ENCODE assay signal across 23 cellular contexts in genomic region chr9:98368366-98369065, GRCh38.
DNase-seq lines count a peak whose midpoint lies in the region; ATAC-seq, FAIRE-seq and TF ChIP-seq lines count a peak whose summit lies in the region.
"Had no signal": no experiment of that assay in that cellular context is flagged by ENCODE, and none has a peak within 500 bp of the region (broad histone marks: within the 10 kb centered on the region; RNA-seq: fewer than 3 reads in every experiment).

No MANE protein-coding gene starts in this region.

- peaks cover 5% of the 10 kb centered on the region for H3K9me3 Mint-ChIP-seq in natural killer cell treated with Interleukin-12 subunit alpha and Interleukin-12 subunit beta and Interleukin-15 and Interleukin-18, amount 100 ng/mL, for 72 hours
- peaks cover 6 to 10% of the 10 kb centered on the region in 2 donors for H3K9me3 Mint-ChIP-seq in natural killer cell
- peaks cover 15% of the 10 kb centered on the region for H3K9me3 Mint-ChIP-seq in glutamatergic neuron (ENCODE audit: unreplicated experiment)

- no peaks in the 10 kb centered on the region for H3K9me1 ChIP-seq in K562 (ENCODE audit: control insufficient read depth, insufficient read depth, low read length)

- no peaks in the 10 kb centered on the region for H3K4me1 Mint-ChIP-seq in natural killer cell treated with Interleukin-12 subunit alpha and Interleukin-12 subunit beta and Interleukin-15 and Interleukin-18, amount 100 ng/mL, for 72 hours (ENCODE audit: low read depth in 2 of 2)
- H3K4me1 Mint-ChIP-seq in natural killer cell (no peaks in the 10 kb centered on the region), glutamatergic neuron (ENCODE audit: low read depth, unreplicated experiment) (peaks cover 11% of the 10 kb centered on the region)
- H3K4me1 Mint-ChIP-seq: CD14-positive monocyte had no signal

- BruUV-seq in K562 (replicated peaks; lab: Mats Ljungman, UMichigan) = no TSS peak

- POLR2A ChIA-PET in K562 (lab: Yijun Ruan, JAX) = interaction anchor here (1.1 kb wide), 1 partner anchor 117 kb away, joined by 3 read pairs; no protein-coding TSS in a partner anchor

- no peak overlapping the region for H3K4me3 ChIP-seq in K562
- H3K4me3 ChIP-seq: GM12878 had no signal

- no peak for ATAC-seq in natural killer cell treated with Interleukin-12 subunit alpha and Interleukin-12 subunit beta and Interleukin-15 and Interleukin-18, amount 100 ng/mL, for 72 hours
- ATAC-seq in natural killer cell (no peak), K562 (peak; percentile 92)
- ATAC-seq: GM12878, PC-3, SK-N-SH treated with all-trans-retinoic acid at 6 μM for 48 hours had no signal

- peak; percentile 28 for DNase-seq in natural killer cell treated with Interleukin-12 subunit alpha and Interleukin-12 subunit beta and Interleukin-15 and Interleukin-18, amount 100 ng/mL, for 72 hours (ENCODE audit: low spot score)
- DNase-seq in natural killer cell (no peak), K562 (ENCODE audit: extremely low read depth in 1 of 4, low spot score in 3 of 4) (peak; percentile 74 to 93 (median 79)), inferior parietal cortex (ENCODE audit: extremely low spot score) (peak; percentile 11), midbrain (lab: John Stamatoyannopoulos, UW) (no peak), NOMO-1 treated with DMSO at 0.1 percent for 48 hours (lab: John Stamatoyannopoulos, UW; ENCODE audit: unreplicated experiment) (no peak), glutamatergic neuron (no peak), dedifferentiated amniotic fluid mesenchymal stem cell (ENCODE audit: extremely low spot score) (no peak)
- DNase-seq: GDM1, KG1, MV-4-11, NCI-H1694 treated with DMSO at 0.1 percent for 48 hours, NCI-H2107, NCI-H524, NCI-H82, PC-3, SIG-M5 had no signal

- peaks cover 24 to 26% of the 10 kb centered on the region in 2 experiments for H3K4me1 ChIP-seq in K562 (replicated peaks in 1 of 2; ENCODE audit: control insufficient read depth in 2 of 2, insufficient read depth in 2 of 2, low read length in 2 of 2)

- CTCF ChIA-PET in K562 (lab: Yijun Ruan, JAX; ENCODE audit: low intra/inter-chr PET ratio) = no interaction called here

- 12% methylated on average over 9 of the region's 9 CpGs for WGBS in K562 (ENCODE audit: insufficient coverage, low coverage, missing lambda C conversion rate)

- peaks cover 10 to 26% of the 10 kb centered on the region in 2 donors for H3K27me3 Mint-ChIP-seq in natural killer cell treated with Interleukin-12 subunit alpha and Interleukin-12 subunit beta and Interleukin-15 and Interleukin-18, amount 100 ng/mL, for 72 hours
- H3K27me3 Mint-ChIP-seq in natural killer cell (ENCODE audit: low read depth in 2 of 2) (peaks cover 6% of the 10 kb centered on the region in 2 donors), glutamatergic neuron (ENCODE audit: unreplicated experiment) (peaks cover 8% of the 10 kb centered on the region)

- no peaks in the 10 kb centered on the region for H3K79me2 ChIP-seq in K562 (ENCODE audit: control insufficient read depth, insufficient read depth, low read length)

- H3K4me2 ChIP-seq in K562 (ENCODE audit: insufficient read depth, low read length) = peak overlapping the region; percentile 53

- TF ChIP-seq RAD21 in K562 (CRISPR knock-in tag; conservative IDR thresholded peaks at IDR 0.05 in 1 of 2, IDR thresholded peaks at IDR 0.05 in 1 of 2) = peak in 1 of 2 experiments; percentile 11; a peak in 1 of 4 replicates

- peak overlapping the region; percentile 6 to 11; a peak in 2 of 4 replicates for H3K9ac ChIP-seq in K562 (ENCODE audit: insufficient read depth in 1 of 2, low read depth in 2 of 2, low read length in 2 of 2)

- H3K27ac ChIP-seq in K562 (ENCODE audit: extremely low read depth, low read depth, low read length) = peak overlapping the region; percentile 73
- H3K27ac ChIP-seq: 22Rv1, RWPE1 had no signal

- no peak overlapping the region for H3K4me3 Mint-ChIP-seq in natural killer cell treated with Interleukin-12 subunit alpha and Interleukin-12 subunit beta and Interleukin-15 and Interleukin-18, amount 100 ng/mL, for 72 hours
- no peak overlapping the region for H3K4me3 Mint-ChIP-seq in natural killer cell
- H3K4me3 Mint-ChIP-seq in glutamatergic neuron (ENCODE audit: unreplicated experiment) = no peak overlapping the region
- H3K4me3 Mint-ChIP-seq: CD14-positive monocyte had no signal

- H2AFZ ChIP-seq in K562 (ENCODE audit: low read depth, low read length) = peak overlapping the region; percentile 64

- intact Hi-C loops in natural killer cell (cut with micrococcal nuclease) (no loop called here), K562 (cut with micrococcal nuclease) (loop anchor here (5.0 kb wide), 1 partner anchor 161 kb away; no protein-coding TSS in a partner anchor)

- H3K27me3 ChIP-seq in K562 (ENCODE audit: control insufficient read depth in 2 of 2, insufficient read depth in 2 of 2, low read length in 2 of 2) = no peaks in the 10 kb centered on the region

- in situ Hi-C loops in K562 (cut with MboI) = no loop called here

- no peaks in the 10 kb centered on the region for H3K36me3 ChIP-seq in K562 (ENCODE audit: control insufficient read depth, insufficient read depth, low read length)

- no peaks in the 10 kb centered on the region for H4K20me1 ChIP-seq in K562 (replicated peaks; ENCODE audit: control insufficient read depth, insufficient read depth, low read length)

- no peak overlapping the region for H3K27ac Mint-ChIP-seq in natural killer cell treated with Interleukin-12 subunit alpha and Interleukin-12 subunit beta and Interleukin-15 and Interleukin-18, amount 100 ng/mL, for 72 hours
- H3K27ac Mint-ChIP-seq in natural killer cell (no peak overlapping the region), glutamatergic neuron (ENCODE audit: unreplicated experiment) (no peak overlapping the region)
- H3K27ac Mint-ChIP-seq: CD14-positive monocyte had no signal

- no peak for TF ChIP-seq POLR2A in K562 (conservative IDR thresholded peaks at IDR 0.05)

- TF ChIP-seq EP300 in K562 (IDR thresholded peaks at IDR 0.05; ENCODE audit: low read length) = peak; percentile 96

- peak; percentile 100 for FAIRE-seq in K562 (lab: Jason Lieb, UNC)
- FAIRE-seq: GM12878, H1 had no signal

- H3K9me3 ChIP-seq in K562 (replicated peaks; ENCODE audit: control insufficient read depth, insufficient read depth, low read depth, low read length) = peaks cover 20% of the 10 kb centered on the region

- no peak for TF ChIP-seq CTCF in natural killer cell (IDR thresholded peaks at IDR 0.05)
- no peak for TF ChIP-seq CTCF in K562 (IDR thresholded peaks at IDR 0.05 in 2 of 3, conservative IDR thresholded peaks at IDR 0.05 in 1 of 3; ENCODE audit: insufficient read depth in 2 of 3, low read depth in 1 of 3, low read length in 3 of 3)
- no peak for TF ChIP-seq CTCF in glutamatergic neuron (IDR thresholded peaks at IDR 0.05; ENCODE audit: partially characterized antibody, unreplicated experiment)

- H3K36me3 Mint-ChIP-seq in natural killer cell treated with Interleukin-12 subunit alpha and Interleukin-12 subunit beta and Interleukin-15 and Interleukin-18, amount 100 ng/mL, for 72 hours = peaks cover 8% of the 10 kb centered on the region
- H3K36me3 Mint-ChIP-seq in natural killer cell = peaks cover 9% of the 10 kb centered on the region
- peaks cover 35% of the 10 kb centered on the region for H3K36me3 Mint-ChIP-seq in glutamatergic neuron (ENCODE audit: unreplicated experiment)
- H3K36me3 Mint-ChIP-seq: CD14-positive monocyte had no signal

TF ChIP-seq in K562, 482 proteins besides CTCF, POLR2A, EP300 and RAD21 (continues in another document):
- TF ChIP-seq UBTF (IDR thresholded peaks at IDR 0.05; ENCODE audit: borderline replicate concordance in 1 of 2, low read depth in 2 of 2, low read length in 2 of 2) (peak in 1 of 2 experiments; percentile 86; a peak in 2 of 4 replicates), ZNF217 (CRISPR knock-in tag; IDR thresholded peaks at IDR 0.05) (no peak), HES1 (IDR thresholded peaks at IDR 0.05; ENCODE audit: low read depth) (no peak), EGR1 (conservative IDR thresholded peaks at IDR 0.05) (peak; percentile 37), FOXP1 (CRISPR knock-in tag; IDR thresholded peaks at IDR 0.05) (peak; percentile 65; the same call in 1 of the 2 replicates), FOXJ2 (tag; IDR thresholded peaks at IDR 0.05) (no peak)

Comparison
In these comparisons a context has a peak if more than half of its experiments do, and no peak if none do; other contexts are left out.
1. DNase-seq: peak in natural killer cell treated with Interleukin-12 subunit alpha and Interleukin-12 subunit beta and Interleukin-15 and Interleukin-18, amount 100 ng/mL, for 72 hours (single experiment), K562 (4 of 4) and inferior parietal cortex (single experiment); none in natural killer cell (single experiment), midbrain (single experiment), NOMO-1 treated with DMSO at 0.1 percent for 48 hours (single experiment), glutamatergic neuron (single experiment) and dedifferentiated amniotic fluid mesenchymal stem cell (single experiment).